ENCODE assay signal across 10 cellular contexts in genomic region chr12:45232146-45232731, GRCh38. TPM values are rescaled to one million over a fixed set of nuclear protein-coding genes. Genes with fewer than 3 reads are reported as not detected.
DNase-seq lines count a peak whose midpoint lies in the region; ATAC-seq and TF ChIP-seq lines count a peak whose summit lies in the region.
"Had no signal": no experiment of that assay in that cellular context is flagged by ENCODE, and none has a peak within 500 bp of the region (broad histone marks: within the 10 kb centered on the region; RNA-seq: fewer than 3 reads in every experiment).

No MANE protein-coding gene starts in this region.

- ATAC-seq in RWPE2 (ENCODE audit: low read depth) = no peak
- ATAC-seq in HG02798 (IDR thresholded peaks at IDR 0.05; ENCODE audit: poor library complexity, unreplicated experiment) = no peak

- H3K9me3 ChIP-seq in ES-I3 (ENCODE audit: control insufficient read depth, insufficient read depth, low read length) (no peaks in the 10 kb centered on the region), RWPE2 (ENCODE audit: severe bottlenecking) (no peaks in the 10 kb centered on the region), esophagus (ENCODE audit: control insufficient read depth in 2 of 2, insufficient read depth in 1 of 2, low read depth in 1 of 2, low read length in 1 of 2) (no peaks in the 10 kb centered on the region)
- no peaks in the 10 kb centered on the region for H3K9me3 ChIP-seq in CD4-positive, alpha-beta memory T cell (ENCODE audit: control insufficient read depth in 1 of 2, low read length in 2 of 2)

- H3K36me3 ChIP-seq in ES-I3 (ENCODE audit: insufficient read depth, low read length) = no peaks in the 10 kb centered on the region
- peaks cover 7% of the 10 kb centered on the region; the same call in 1 of the 2 replicates for H3K36me3 ChIP-seq in RWPE2 (ENCODE audit: low read depth)
- no peaks in the 10 kb centered on the region for H3K36me3 ChIP-seq in esophagus (ENCODE audit: control insufficient read depth in 2 of 2, insufficient read depth in 2 of 2, low read length in 1 of 2)
- H3K36me3 ChIP-seq in rectal smooth muscle tissue (ENCODE audit: control insufficient read depth, insufficient read depth, low read length) = no peaks in the 10 kb centered on the region
- peaks cover 8% of the 10 kb centered on the region for H3K36me3 ChIP-seq in CD4-positive, alpha-beta memory T cell (ENCODE audit: insufficient read depth, low read length)

- POLR2A ChIA-PET in CD4-positive, alpha-beta memory T cell (lab: Charles Lee; ENCODE audit: partially characterized antibody) = no interaction called here

- WGBS in esophagus, 2 donors = 81 to 87% methylated on average over 3 of the region's 3 CpGs

- peaks cover 0 to 3% (median 0%) of the 10 kb centered on the region in 8 donors for H3K9me3 Mint-ChIP-seq in CD4-positive, alpha-beta memory T cell
- H3K9me3 Mint-ChIP-seq: T-helper 1 cell treated with Interleukin-12 subunit alpha and Interleukin-12 subunit beta and Interleukin-4 antibody, amounts not matched to agents 30 μg/mL and 1 μg/mL, for 36 hours had no signal

- DNase-seq in RWPE2 (ENCODE audit: low spot score) (no peak), NCI-H345 (lab: John Stamatoyannopoulos, UW) (no peak), Kasumi-1 (lab: John Stamatoyannopoulos, UW) (no peak)
- no peak for DNase-seq in CD4-positive, alpha-beta memory T cell
- DNase-seq: activated T-cell treated with anti-CD3 and anti-CD28 coated beads, Interleukin-2, amount 50 U/mL, for 1 hour had no signal

- H3K9ac ChIP-seq in ES-I3 (ENCODE audit: low read depth, low read length) (peak overlapping the region; percentile 17; the same call in 1 of the 2 replicates), rectal smooth muscle tissue (ENCODE audit: low read length) (no peak overlapping the region)

- H3K27me3 Mint-ChIP-seq in CD4-positive, alpha-beta memory T cell = no peaks in the 10 kb centered on the region

- H3K4me3 ChIP-seq in RWPE2 (ENCODE audit: severe bottlenecking) (no peak overlapping the region), esophagus (ENCODE audit: low read depth in 1 of 2, low read length in 2 of 2) (no peak overlapping the region), rectal smooth muscle tissue (ENCODE audit: low read length) (no peak overlapping the region)
- no peak overlapping the region for H3K4me3 ChIP-seq in CD4-positive, alpha-beta memory T cell (ENCODE audit: low read length in 2 of 2)

- intact Hi-C loops in CD4-positive, alpha-beta memory T cell (cut with micrococcal nuclease) = no loop called here

- H3K27me3 ChIP-seq in RWPE2 (ENCODE audit: insufficient read depth, poor library complexity, severe bottlenecking) (no peaks in the 10 kb centered on the region), esophagus (ENCODE audit: control insufficient read depth in 1 of 2, insufficient read depth in 2 of 2, low read length in 2 of 2) (no peaks in the 10 kb centered on the region), rectal smooth muscle tissue (ENCODE audit: control insufficient read depth, insufficient read depth, low read length) (no peaks in the 10 kb centered on the region)
- no peaks in the 10 kb centered on the region for H3K27me3 ChIP-seq in CD4-positive, alpha-beta memory T cell (ENCODE audit: insufficient read depth, low read length)

- CTCF ChIA-PET in CD4-positive, alpha-beta memory T cell (lab: Charles Lee; ENCODE audit: partially characterized antibody) = no interaction called here

- TF ChIP-seq CTCF in RWPE2 (IDR thresholded peaks at IDR 0.05; ENCODE audit: poor library complexity, severe bottlenecking) = no peak

- no peak overlapping the region for H3K4me3 Mint-ChIP-seq in CD4-positive, alpha-beta memory T cell
- H3K4me3 Mint-ChIP-seq: T-helper 1 cell treated with Interleukin-12 subunit alpha and Interleukin-12 subunit beta and Interleukin-4 antibody, amounts not matched to agents 30 μg/mL and 1 μg/mL, for 36 hours had no signal

- peaks cover 14 to 23% of the 10 kb centered on the region in 2 donors for H3K36me3 Mint-ChIP-seq in CD4-positive, alpha-beta memory T cell

- H3K27ac ChIP-seq in RWPE2 (ENCODE audit: poor library complexity, severe bottlenecking) (peak overlapping the region; percentile 100), esophagus (ENCODE audit: low read depth in 2 of 2, low read length in 1 of 2) (peak overlapping the region; percentile 54 to 68), rectal smooth muscle tissue (ENCODE audit: low read depth, low read length) (peak overlapping the region; percentile 78)
- no peak overlapping the region for H3K27ac ChIP-seq in CD4-positive, alpha-beta memory T cell (ENCODE audit: low read depth, low read length)

- peaks cover 29 to 49% (median 41%) of the 10 kb centered on the region in 4 donors for H3K4me1 Mint-ChIP-seq in CD4-positive, alpha-beta memory T cell

- H3K27ac Mint-ChIP-seq in CD4-positive, alpha-beta memory T cell = peak overlapping the region in 1 of 7 donors; percentile 4
- H3K27ac Mint-ChIP-seq: T-helper 1 cell treated with Interleukin-12 subunit alpha and Interleukin-12 subunit beta and Interleukin-4 antibody, amounts not matched to agents 30 μg/mL and 1 μg/mL, for 36 hours had no signal

- peaks cover 49% of the 10 kb centered on the region for H3K4me1 ChIP-seq in ES-I3 (ENCODE audit: insufficient read depth, low read length)
- peaks cover 51% of the 10 kb centered on the region for H3K4me1 ChIP-seq in RWPE2 (ENCODE audit: insufficient read depth, poor library complexity, severe bottlenecking)
- peaks cover 3 to 6% of the 10 kb centered on the region in 2 donors for H3K4me1 ChIP-seq in esophagus (ENCODE audit: control insufficient read depth in 2 of 2, insufficient read depth in 2 of 2, low read length in 1 of 2)
- peaks cover 52% of the 10 kb centered on the region for H3K4me1 ChIP-seq in rectal smooth muscle tissue (ENCODE audit: control insufficient read depth, insufficient read depth, low read length)
- H3K4me1 ChIP-seq in CD4-positive, alpha-beta memory T cell (ENCODE audit: insufficient read depth, low read length) = peaks cover 21% of the 10 kb centered on the region

RNA-seq across cellular contexts. Expression of gene ANO6, which starts 16.3 kb away (rescaled TPM):
- polyA plus RNA-seq in esophagus = 1 to 10 TPM; 2.6 to 6.9 TPM
- total RNA-seq in CD4-positive, alpha-beta memory T cell = 10 to 100 TPM; 29.5 to 32.6 TPM
- polyA plus RNA-seq in CD4-positive, alpha-beta memory T cell = 10 to 100 TPM; 25.3 to 36.5 TPM
